In the genomic region with DNA sequence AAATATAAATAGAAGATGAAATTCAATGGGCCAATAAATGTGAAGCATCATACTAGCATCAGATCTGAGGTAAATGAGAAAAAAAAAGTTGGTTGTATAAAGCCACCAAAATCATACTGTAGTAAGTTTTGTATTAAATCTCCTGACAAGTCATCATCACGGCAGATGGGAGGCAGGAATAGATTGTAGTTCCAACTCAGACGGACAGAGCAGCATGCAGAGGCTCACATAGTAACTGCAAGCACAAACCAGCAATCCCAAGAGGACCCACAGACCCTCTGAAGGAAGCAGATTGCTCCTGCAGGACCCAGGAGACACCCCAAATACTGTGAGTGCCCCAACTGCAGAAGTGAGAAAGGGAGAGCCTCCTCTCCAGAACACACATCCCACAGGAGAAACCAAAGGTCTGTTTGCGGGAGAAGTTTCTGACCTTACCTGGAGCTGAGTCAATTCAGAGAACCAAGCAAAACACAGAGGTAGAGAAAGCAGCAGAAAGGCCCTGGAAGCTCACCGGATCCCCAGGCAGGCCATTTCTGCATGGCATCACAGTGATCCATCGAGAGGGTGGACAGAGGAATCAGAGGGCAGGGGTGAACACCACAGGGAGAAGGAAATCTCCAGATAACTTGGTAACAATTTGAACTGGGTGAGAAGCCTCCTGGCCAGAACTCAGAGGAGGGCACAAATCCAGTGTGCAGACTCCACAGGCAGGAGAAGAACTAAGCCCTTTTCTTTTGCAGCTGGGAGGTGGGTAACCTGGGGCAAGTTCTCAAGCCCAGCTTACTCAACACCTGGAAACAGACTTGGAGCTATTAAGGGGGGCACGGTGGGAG, we compare ENCODE assay signal across 16 cellular contexts.
DNase-seq lines count a peak whose midpoint lies in the region; ATAC-seq and TF ChIP-seq lines count a peak whose summit lies in the region.
"Had no signal": no experiment of that assay in that cellular context is flagged by ENCODE, and none has a peak within 500 bp of the region (broad histone marks: within the 10 kb centered on the region; RNA-seq: fewer than 3 reads in every experiment).

No MANE protein-coding gene starts in this region.

- H3K4me1 Mint-ChIP-seq in stimulated activated naive CD8-positive, alpha-beta T cell treated with anti-CD3 and anti-CD28 coated beads, Interleukin-15, Interleukin-2, amounts not matched to agents 100 ng/mL and 50 ng/mL, for 24 hours (ENCODE audit: low read depth): no peaks in the 10 kb centered on the region
- H3K4me1 Mint-ChIP-seq in endodermal cell: peaks cover 17% of the 10 kb centered on the region
- peaks cover 23% of the 10 kb centered on the region for H3K4me1 Mint-ChIP-seq in nephron
- H3K4me1 Mint-ChIP-seq: IgD-negative memory B cell had no signal

- TF ChIP-seq CTCF in endodermal cell (conservative IDR thresholded peaks at IDR 0.05): no peak
- no peak for TF ChIP-seq CTCF in nephron (IDR thresholded peaks at IDR 0.05; ENCODE audit: unreplicated experiment in 3 of 3)

- no peak for DNase-seq in stimulated activated naive CD8-positive, alpha-beta T cell treated with anti-CD3 and anti-CD28 coated beads, Interleukin-15, Interleukin-2, amounts not matched to agents 100 U/mL and 50 U/mL, for 24 hours
- DNase-seq in endodermal cell: no peak
- DNase-seq in NCI-H82 (lab: John Stamatoyannopoulos, UW): no peak
- DNase-seq in NCI-H446 treated with DMSO at 0.1 percent for 48 hours (lab: John Stamatoyannopoulos, UW): no peak
- DNase-seq: 8988T; CD4-positive, alpha-beta memory T cell; DMS79 treated with DMSO at 0.1 percent for 48 hours; H7; NCI-H1105; NCI-H1694; SW 1271 had no signal

- H3K27me3 ChIP-seq in endodermal cell (ENCODE audit: control insufficient read depth, insufficient read depth, low read length, poor library complexity, severe bottlenecking): no peaks in the 10 kb centered on the region

- H3K27me3 Mint-ChIP-seq in stimulated activated naive CD8-positive, alpha-beta T cell treated with anti-CD3 and anti-CD28 coated beads, Interleukin-15, Interleukin-2, amounts not matched to agents 100 ng/mL and 50 ng/mL, for 24 hours: peaks cover 1% of the 10 kb centered on the region
- H3K27me3 Mint-ChIP-seq in endodermal cell (ENCODE audit: insufficient read depth) (no peaks in the 10 kb centered on the region), nephron (ENCODE audit: low read depth) (no peaks in the 10 kb centered on the region)
- H3K27me3 Mint-ChIP-seq: IgD-negative memory B cell had no signal

- H3K27ac ChIP-seq in endodermal cell (ENCODE audit: low read depth, low read length): no peak overlapping the region

- no peaks in the 10 kb centered on the region for H3K9me3 ChIP-seq in endodermal cell (ENCODE audit: control insufficient read depth, low read length)

- H3K27ac Mint-ChIP-seq in stimulated activated naive CD8-positive, alpha-beta T cell treated with anti-CD3 and anti-CD28 coated beads, Interleukin-15, Interleukin-2, amounts not matched to agents 100 ng/mL and 50 ng/mL, for 24 hours: peak overlapping the region; percentile 34
- peak overlapping the region; percentile 90 for H3K27ac Mint-ChIP-seq in endodermal cell
- H3K27ac Mint-ChIP-seq in nephron: peak overlapping the region; percentile 54 to 70 (median 58)
- H3K27ac Mint-ChIP-seq: IgD-negative memory B cell had no signal

- peaks cover 12% of the 10 kb centered on the region for H3K4me1 ChIP-seq in endodermal cell (ENCODE audit: control insufficient read depth, insufficient read depth, low read length)

- WGBS in endodermal cell (ENCODE audit: insufficient coverage in 1 of 2, insufficient read length in 1 of 2), 2 experiments: 92 to 95% methylated on average over 4 to 6 of the region's 6 CpGs

- ATAC-seq in stimulated activated naive CD8-positive, alpha-beta T cell treated with anti-CD3 and anti-CD28 coated beads, Interleukin-15, Interleukin-2, amounts not matched to agents 100 U/mL and 50 U/mL, for 24 hours: no peak
- no peak for ATAC-seq in GM18519 (IDR thresholded peaks at IDR 0.05; ENCODE audit: low FRiP score, unreplicated experiment)
- ATAC-seq in HG02798 (IDR thresholded peaks at IDR 0.05; ENCODE audit: poor library complexity, unreplicated experiment): no peak

- no peak overlapping the region for H3K9ac ChIP-seq in endodermal cell (ENCODE audit: extremely low read depth, low read length, poor library complexity, severe bottlenecking)

- no peaks in the 10 kb centered on the region for H3K36me3 Mint-ChIP-seq in stimulated activated naive CD8-positive, alpha-beta T cell treated with anti-CD3 and anti-CD28 coated beads, Interleukin-15, Interleukin-2, amounts not matched to agents 100 ng/mL and 50 ng/mL, for 24 hours (ENCODE audit: low read depth)
- H3K36me3 Mint-ChIP-seq in endodermal cell (ENCODE audit: low read depth) (no peaks in the 10 kb centered on the region), nephron (ENCODE audit: low read depth) (no peaks in the 10 kb centered on the region)
- H3K36me3 Mint-ChIP-seq: CD4-positive, alpha-beta memory T cell; IgD-negative memory B cell had no signal

- H3K4me3 ChIP-seq in endodermal cell (ENCODE audit: low read length): no peak overlapping the region

- no peaks in the 10 kb centered on the region for H3K9me3 Mint-ChIP-seq in stimulated activated naive CD8-positive, alpha-beta T cell treated with anti-CD3 and anti-CD28 coated beads, Interleukin-15, Interleukin-2, amounts not matched to agents 100 ng/mL and 50 ng/mL, for 24 hours
- peaks cover 10% of the 10 kb centered on the region for H3K9me3 Mint-ChIP-seq in endodermal cell
- peaks cover 15% of the 10 kb centered on the region for H3K9me3 Mint-ChIP-seq in nephron
- H3K9me3 Mint-ChIP-seq: CD4-positive, alpha-beta memory T cell; IgD-negative memory B cell had no signal

- no peaks in the 10 kb centered on the region for H3K36me3 ChIP-seq in endodermal cell (ENCODE audit: control insufficient read depth, insufficient read depth, low read length)

- H3K4me3 Mint-ChIP-seq in stimulated activated naive CD8-positive, alpha-beta T cell treated with anti-CD3 and anti-CD28 coated beads, Interleukin-15, Interleukin-2, amounts not matched to agents 100 ng/mL and 50 ng/mL, for 24 hours: no peak overlapping the region
- H3K4me3 Mint-ChIP-seq in endodermal cell (no peak overlapping the region), nephron (no peak overlapping the region)
- H3K4me3 Mint-ChIP-seq: CD4-positive, alpha-beta memory T cell; IgD-negative memory B cell had no signal

Comparison
In these comparisons a context has a peak if more than half of its experiments do, and no peak if none do; other contexts are left out.
1. H3K27ac Mint-ChIP-seq: peak in every context shown above with its lines; median percentile 90 in endodermal cell; 58 in nephron; 34 in stimulated activated naive CD8-positive, alpha-beta T cell treated with anti-CD3 and anti-CD28 coated beads, Interleukin-15, Interleukin-2, amounts not matched to agents 100 ng/mL and 50 ng/mL, for 24 hours.